Comparison of ENCODE assay signal across 10 cellular contexts in the genomic region with DNA sequence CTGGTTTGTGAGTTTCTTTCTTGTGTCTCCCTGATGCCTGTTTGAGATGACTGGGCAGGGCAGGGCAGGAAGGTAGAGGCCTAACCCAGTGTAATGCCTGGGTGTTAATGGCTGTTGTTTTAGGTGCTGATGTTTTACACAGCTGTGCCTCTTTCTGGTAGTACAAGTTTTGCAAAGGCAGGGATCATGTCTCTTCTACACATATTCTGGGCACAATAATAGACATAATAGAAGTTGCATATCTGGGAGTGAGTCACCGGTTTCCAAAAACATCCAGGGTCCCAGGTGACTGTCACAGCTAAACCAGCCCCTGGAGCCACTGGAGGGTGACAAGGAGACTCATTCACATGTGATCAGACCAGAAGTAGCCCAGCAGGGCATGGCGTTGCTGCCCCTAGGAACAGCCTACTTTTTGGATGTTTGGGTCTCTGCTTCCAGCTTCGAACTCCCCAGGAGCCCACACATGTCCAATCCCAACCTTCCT. TPM values are rescaled to one million over a fixed set of nuclear protein-coding genes. Genes with fewer than 3 reads are reported as not detected.
A peak's percentile ranks its signal among the peaks of the same experiment; 100 is the strongest.
DNase-seq lines count a peak whose midpoint lies in the region; ATAC-seq, FAIRE-seq and TF ChIP-seq lines count a peak whose summit lies in the region.
"Had no signal": no experiment of that assay in that cellular context is flagged by ENCODE, and none has a peak within 500 bp of the region (broad histone marks: within the 10 kb centered on the region; RNA-seq: fewer than 3 reads in every experiment).

No MANE protein-coding gene starts in this region.

- H3K27ac ChIP-seq in VCaP (peak overlapping the region; percentile 100), right atrium auricular region (peak overlapping the region; percentile 59 to 71), small intestine (ENCODE audit: low read depth in 1 of 2, low read length in 1 of 2) (peak overlapping the region; percentile 89 to 94)

- peak; percentile 88 for DNase-seq in DMS79 treated with DMSO at 0.1 percent for 48 hours (lab: John Stamatoyannopoulos, UW)
- no peak for DNase-seq in right atrium auricular region (ENCODE audit: low spot score)
- DNase-seq in small intestine = no peak
- DNase-seq in G401 (ENCODE audit: low spot score) = no peak
- DNase-seq: DMS153 had no signal

- peaks cover 11% of the 10 kb centered on the region for H3K36me3 ChIP-seq in right atrium auricular region
- H3K36me3 ChIP-seq in small intestine (ENCODE audit: control insufficient read depth in 2 of 2, insufficient read depth in 2 of 2, low read length in 2 of 2) = peaks cover 2 to 3% of the 10 kb centered on the region in 2 donors

- no peak overlapping the region for H3K4me3 ChIP-seq in right atrium auricular region
- no peak overlapping the region for H3K4me3 ChIP-seq in small intestine (ENCODE audit: low read depth in 1 of 2, low read length in 2 of 2)

- H3K27me3 ChIP-seq in right atrium auricular region (no peaks in the 10 kb centered on the region), small intestine (ENCODE audit: control insufficient read depth in 2 of 2, insufficient read depth in 2 of 2, low read length in 2 of 2) (no peaks in the 10 kb centered on the region)

- H3K9me3 ChIP-seq in right atrium auricular region = no peaks in the 10 kb centered on the region
- H3K9me3 ChIP-seq in small intestine (ENCODE audit: control insufficient read depth, low read depth) = no peaks in the 10 kb centered on the region

- ATAC-seq in HG02571 (IDR thresholded peaks at IDR 0.05; ENCODE audit: unreplicated experiment) = no peak
- ATAC-seq in HG03095 (IDR thresholded peaks at IDR 0.05; ENCODE audit: unreplicated experiment) = no peak
- no peak for ATAC-seq in HG03571 (IDR thresholded peaks at IDR 0.05; ENCODE audit: unreplicated experiment)

- no peak for FAIRE-seq in small intestine (lab: Jason Lieb, UNC)
- FAIRE-seq: endothelial cell of umbilical vein had no signal

- in situ Hi-C loops in G401 (cut with HindIII; ENCODE audit: low sequenced_read_pairs) = no loop called here

- 19 to 74% (median 59%) methylated on average over 3 of the region's 3 CpGs for whole genome bisulfite sequencing in small intestine, 3 donors

- TF ChIP-seq CTCF in VCaP (conservative IDR thresholded peaks at IDR 0.05) (no peak), right atrium auricular region (IDR thresholded peaks at IDR 0.05) (no peak)

- peaks cover 0 to 90% of the 10 kb centered on the region in 2 donors for H3K4me1 ChIP-seq in right atrium auricular region
- peaks cover 18 to 24% of the 10 kb centered on the region in 2 donors for H3K4me1 ChIP-seq in small intestine (ENCODE audit: control insufficient read depth in 2 of 2, insufficient read depth in 1 of 2, low read depth in 1 of 2, low read length in 1 of 2)

RNA-seq across cellular contexts. Expression of gene TPCN1, which starts 18.1 kb away (rescaled TPM):
- 10 to 100 TPM; 57.3 to 58.7 TPM for total RNA-seq in right atrium auricular region
- polyA plus RNA-seq in small intestine = 10 to 100 TPM; 12.2 to 40.0 (median 28.7) TPM
- 6.9 and 14.3 TPM in 2 replicates for total RNA-seq in G401 (2014; rRNA removed; shearing (Covaris generic))

RNA-seq across cellular contexts. Expression of gene RITA1, which starts 53.8 kb away (rescaled TPM):
- 10 to 100 TPM; 18.2 to 25.4 TPM for total RNA-seq in right atrium auricular region
- 10 to 100 TPM; 18.8 to 31.5 (median 20.5) TPM for polyA plus RNA-seq in small intestine
- 63.7 and 69.2 TPM in 2 replicates for total RNA-seq in G401 (2014; rRNA removed; shearing (Covaris generic))

RNA-seq across cellular contexts. Expression of gene DDX54, which starts 54.1 kb away (rescaled TPM):
- total RNA-seq in right atrium auricular region = 10 to 100 TPM; 35.1 to 38.0 TPM
- polyA plus RNA-seq in small intestine = 10 to 100 TPM; 34.9 to 75.6 (median 49.4) TPM
- total RNA-seq in G401 (2014; rRNA removed; shearing (Covaris generic)) = 63.1 and 130 TPM in 2 replicates
